Comparison of ENCODE assay signal across 9 cellular contexts in genomic region chr1:87336623-87337067, GRCh38. TPM values are rescaled to one million over a fixed set of nuclear protein-coding genes. Genes with fewer than 3 reads are reported as not detected.
DNase-seq lines count a peak whose midpoint lies in the region; ATAC-seq and TF ChIP-seq lines count a peak whose summit lies in the region.
"Had no signal": no experiment of that assay in that cellular context is flagged by ENCODE, and none has a peak within 500 bp of the region (broad histone marks: within the 10 kb centered on the region; RNA-seq: fewer than 3 reads in every experiment).

No MANE protein-coding gene starts in this region.

- H3K4me3 ChIP-seq in smooth muscle cell: peak overlapping the region; percentile 96

- H3K4me3 Mint-ChIP-seq in T-helper 17 cell: peak overlapping the region; percentile 31

- H3K27ac Mint-ChIP-seq in T-helper 17 cell: no peak overlapping the region

- H3F3A ChIP-seq in smooth muscle cell (ENCODE audit: low read depth): peaks cover 6% of the 10 kb centered on the region

- WGBS in smooth muscle cell (ENCODE audit: low lambda C conversion rate): 55% methylated on average over 10 of the region's 10 CpGs

- H3K9ac ChIP-seq in smooth muscle cell (ENCODE audit: low read depth): peak overlapping the region; percentile 15

- no peaks in the 10 kb centered on the region for H3K27me3 Mint-ChIP-seq in T-helper 17 cell

- H3K4me2 ChIP-seq in smooth muscle cell: peak overlapping the region; percentile 87

- no peak for ATAC-seq in T-helper 17 cell
- no peak for ATAC-seq in GM18861 (IDR thresholded peaks at IDR 0.05; ENCODE audit: unreplicated experiment)

- H3K27me3 ChIP-seq in smooth muscle cell (ENCODE audit: low read depth): no peaks in the 10 kb centered on the region

- no peak for TF ChIP-seq CTCF in smooth muscle cell (IDR thresholded peaks at IDR 0.05; ENCODE audit: borderline replicate concordance, insufficient read depth, poor library complexity, severe bottlenecking)

- H3K27ac ChIP-seq in smooth muscle cell (ENCODE audit: low read depth): peak overlapping the region; percentile 74

- H3K9me3 ChIP-seq in T-helper 17 cell (ENCODE audit: control insufficient read depth, low read length, poor library complexity, severe bottlenecking) (no peaks in the 10 kb centered on the region), smooth muscle cell (replicated peaks; ENCODE audit: low read depth) (no peaks in the 10 kb centered on the region)

- peaks cover 86% of the 10 kb centered on the region for H3K79me2 ChIP-seq in smooth muscle cell (ENCODE audit: low read depth)

- H3K36me3 ChIP-seq in smooth muscle cell (ENCODE audit: low read depth): peaks cover 19% of the 10 kb centered on the region

- no peak overlapping the region for H2AFZ ChIP-seq in smooth muscle cell (ENCODE audit: low read depth)

- peaks cover 60% of the 10 kb centered on the region for H3K4me1 ChIP-seq in smooth muscle cell (ENCODE audit: low read depth)

- peak in 2 of 3 experiments; percentile 35 to 52 for DNase-seq in NCI-H1417 (lab: John Stamatoyannopoulos, UW)
- DNase-seq in NCI-H1417 treated with DMSO at 0.1 percent for 48 hours (lab: John Stamatoyannopoulos, UW): no peak
- DNase-seq in T-helper 17 cell: no peak
- DNase-seq in hepatic stellate cell (ENCODE audit: low spot score): peak; percentile 13
- no peak for DNase-seq in smooth muscle cell (lab: John Stamatoyannopoulos, UW; ENCODE audit: unreplicated experiment)
- DNase-seq in NCI-H526 treated with DMSO at 0.1 percent for 48 hours (lab: John Stamatoyannopoulos, UW): no peak
- no peak for DNase-seq in stimulated activated CD8-positive, alpha-beta memory T cell treated with anti-CD3 and anti-CD28 coated beads, Interleukin-4, amount 100 ng/mL, for 48 hours
- DNase-seq: activated naive CD4-positive, alpha-beta T cell treated with anti-CD3 and anti-CD28 coated beads, Interleukin-2, amount 50 U/mL, for 16 hours had no signal

- H3K4me1 Mint-ChIP-seq in T-helper 17 cell: peaks cover 41% of the 10 kb centered on the region

- H3K36me3 Mint-ChIP-seq in T-helper 17 cell (ENCODE audit: low read depth): peaks cover 2% of the 10 kb centered on the region

- H4K20me1 ChIP-seq in smooth muscle cell (ENCODE audit: low read depth): peaks cover 90% of the 10 kb centered on the region

RNA-seq across cellular contexts. Expression of gene LMO4, which starts 8.0 kb away (rescaled TPM):
- total RNA-seq in T-helper 17 cell: 10 to 100 TPM; 18.2 to 19.9 TPM
- total RNA-seq in smooth muscle cell: 140 and 166 TPM in 2 replicates
- polyA plus RNA-seq in smooth muscle cell: 54.2 and 56.5 TPM in 2 replicates

Comparison
In these comparisons a context has a peak if more than half of its experiments do, and no peak if none do; other contexts are left out.
1. DNase-seq: peak in NCI-H1417 (2 of 3) and hepatic stellate cell (single experiment); none in NCI-H1417 treated with DMSO at 0.1 percent for 48 hours (single experiment), T-helper 17 cell (0 of 3), smooth muscle cell (single experiment), NCI-H526 treated with DMSO at 0.1 percent for 48 hours (single experiment) and stimulated activated CD8-positive, alpha-beta memory T cell treated with anti-CD3 and anti-CD28 coated beads, Interleukin-4, amount 100 ng/mL, for 48 hours (single experiment).